Comparison of ENCODE assay signal across 8 cellular contexts in the genomic region with DNA sequence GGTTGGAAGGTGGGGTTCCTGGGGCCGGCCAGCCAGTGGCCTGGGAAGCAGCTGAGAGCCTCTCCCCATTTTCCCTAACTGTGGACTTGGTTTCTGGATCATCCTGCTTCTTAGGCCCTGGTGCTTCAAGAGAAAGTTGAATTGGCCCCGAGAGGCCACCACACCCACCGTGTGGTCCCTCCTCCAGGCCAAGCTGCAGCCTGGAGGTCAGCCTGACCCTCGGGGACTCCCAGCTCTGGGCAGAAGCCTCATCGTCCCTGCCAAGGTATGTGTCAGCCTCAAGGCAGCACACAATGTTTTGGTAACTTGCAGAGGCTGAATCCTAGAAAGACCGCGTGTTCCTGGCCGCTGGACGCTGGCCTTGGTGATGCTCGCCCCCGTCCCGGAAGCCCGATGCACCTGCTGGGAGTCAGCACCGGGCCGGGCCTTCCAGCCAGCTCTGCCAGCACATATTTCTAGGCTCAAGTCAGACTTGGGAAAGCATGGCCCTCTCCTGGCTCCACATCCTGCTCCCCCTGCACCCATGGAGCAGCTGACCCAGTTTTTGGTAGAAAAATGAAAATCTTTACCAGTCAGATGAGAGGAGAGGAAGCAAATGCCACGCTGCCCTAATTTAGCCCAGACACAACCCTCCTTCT.
DNase-seq lines count a peak whose midpoint lies in the region; ATAC-seq and TF ChIP-seq lines count a peak whose summit lies in the region.

No MANE protein-coding gene starts in this region.

- no peaks in the 10 kb centered on the region for H3K9me3 Mint-ChIP-seq in activated CD4-positive, alpha-beta T cell treated with anti-CD3 and anti-CD28 coated beads, Interleukin-2, amount 10 ng/mL, durations not matched to agents 7 days and 5 days
- H3K9me3 Mint-ChIP-seq in memory B cell: no peaks in the 10 kb centered on the region

- peak overlapping the region; percentile 66 for H3K4me3 Mint-ChIP-seq in activated CD4-positive, alpha-beta T cell treated with anti-CD3 and anti-CD28 coated beads, Interleukin-2, amount 10 ng/mL, durations not matched to agents 7 days and 5 days
- H3K4me3 Mint-ChIP-seq in memory B cell: peak overlapping the region; percentile 11

- no peaks in the 10 kb centered on the region for H3K9me3 ChIP-seq in upper lobe of right lung

- no peaks in the 10 kb centered on the region for H3K36me3 ChIP-seq in upper lobe of right lung

- no peak for ATAC-seq in memory B cell (ENCODE audit: low read depth)
- ATAC-seq in upper lobe of right lung: peak; percentile 65
- ATAC-seq in GM19324 (IDR thresholded peaks at IDR 0.05; ENCODE audit: low FRiP score, unreplicated experiment): no peak
- no peak for ATAC-seq in GM19463 (IDR thresholded peaks at IDR 0.05; ENCODE audit: unreplicated experiment)

- POLR2A ChIA-PET in activated CD4-positive, alpha-beta T cell treated with anti-CD3 and anti-CD28 coated beads, Interleukin-2, amount 10 ng/mL, durations not matched to agents 7 days and 5 days (lab: Charles Lee): interaction anchor here (0.6 kb wide), 1 partner anchor 17 kb away, joined by 4 read pairs; no protein-coding TSS in a partner anchor

- peaks cover 5% of the 10 kb centered on the region for H3K36me3 Mint-ChIP-seq in activated CD4-positive, alpha-beta T cell treated with anti-CD3 and anti-CD28 coated beads, Interleukin-2, amount 10 ng/mL, durations not matched to agents 7 days and 5 days (ENCODE audit: low read depth)
- no peaks in the 10 kb centered on the region for H3K36me3 Mint-ChIP-seq in memory B cell

- intact Hi-C loops in upper lobe of right lung (cut with DNase I): no loop called here

- no peak for TF ChIP-seq CTCF in upper lobe of right lung (IDR thresholded peaks at IDR 0.05)

- H3K4me1 ChIP-seq in upper lobe of right lung: peaks cover 36% of the 10 kb centered on the region

- CTCF ChIA-PET in activated CD4-positive, alpha-beta T cell treated with anti-CD3 and anti-CD28 coated beads, Interleukin-2, amount 10 ng/mL, durations not matched to agents 7 days and 5 days (lab: Charles Lee): interaction anchor here (2.4 to 2.7 kb wide), 2 partner anchors 11 to 53 kb away, joined by 5 to 11 read pairs; no protein-coding TSS in a partner anchor

- H3K27me3 ChIP-seq in upper lobe of right lung: no peaks in the 10 kb centered on the region

- no peak overlapping the region for H3K4me3 ChIP-seq in upper lobe of right lung

- no peak for DNase-seq in activated CD4-positive, alpha-beta T cell treated with anti-CD3 and anti-CD28 coated beads, Interleukin-2, amount 10 ng/mL, durations not matched to agents 7 days and 5 days
- DNase-seq in activated CD4-positive, alpha-beta T cell treated with anti-CD3 and anti-CD28 coated beads for 1 hour: no peak
- DNase-seq in caudate nucleus (lab: John Stamatoyannopoulos, UW) (peak in 26 of 61 donors; percentile 6 to 64 (median 28)), memory B cell (ENCODE audit: low spot score in 2 of 2) (no peak), upper lobe of right lung (peak; percentile 71), GF-D8 (lab: John Stamatoyannopoulos, UW) (no peak)

- H3K4me1 Mint-ChIP-seq in activated CD4-positive, alpha-beta T cell treated with anti-CD3 and anti-CD28 coated beads, Interleukin-2, amount 10 ng/mL, durations not matched to agents 7 days and 5 days: peaks cover 57% of the 10 kb centered on the region
- peaks cover 22% of the 10 kb centered on the region for H3K4me1 Mint-ChIP-seq in memory B cell

- peaks cover 12% of the 10 kb centered on the region for H3K27me3 Mint-ChIP-seq in activated CD4-positive, alpha-beta T cell treated with anti-CD3 and anti-CD28 coated beads, Interleukin-2, amount 10 ng/mL, durations not matched to agents 7 days and 5 days
- peaks cover 17% of the 10 kb centered on the region for H3K27me3 Mint-ChIP-seq in memory B cell

- peak overlapping the region; percentile 83 for H3K27ac ChIP-seq in caudate nucleus (ENCODE audit: low read depth, low read length)
- peak overlapping the region; percentile 71 for H3K27ac ChIP-seq in upper lobe of right lung

- peak overlapping the region; percentile 94 for H3K27ac Mint-ChIP-seq in activated CD4-positive, alpha-beta T cell treated with anti-CD3 and anti-CD28 coated beads, Interleukin-2, amount 10 ng/mL, durations not matched to agents 7 days and 5 days
- H3K27ac Mint-ChIP-seq in memory B cell: no peak overlapping the region
